9 cellular contexts compared by ENCODE assay signal in genomic region chr11:134069426-134069921, GRCh38. TPM values are rescaled to one million over a fixed set of nuclear protein-coding genes. Genes with fewer than 3 reads are reported as not detected.
DNase-seq lines count a peak whose midpoint lies in the region; ATAC-seq, FAIRE-seq and TF ChIP-seq lines count a peak whose summit lies in the region.
"Had no signal": no experiment of that assay in that cellular context is flagged by ENCODE, and none has a peak within 500 bp of the region (broad histone marks: within the 10 kb centered on the region; RNA-seq: fewer than 3 reads in every experiment).

No MANE protein-coding gene starts in this region.

- TF ChIP-seq RAD21 in A549 (conservative IDR thresholded peaks at IDR 0.05 in 1 of 2, IDR thresholded peaks at IDR 0.05 in 1 of 2), result no peak

- TF ChIP-seq CTCF in A549 (IDR thresholded peaks at IDR 0.05) (no peak), astrocyte of the cerebellum (IDR thresholded peaks at IDR 0.05; ENCODE audit: low read depth, low read length, missing control alignments) (no peak)

- H3K9me3 Mint-ChIP-seq in stimulated activated memory B cell treated with anti-CD40 and anti-IgM and Interleukin-4, amounts not matched to agents 10 μg/mL and 1 μg/mL and 100 μg/mL, for 72 hours, result no peaks in the 10 kb centered on the region

- H3K36me3 Mint-ChIP-seq in stimulated activated memory B cell treated with anti-CD40 and anti-IgM and Interleukin-4, amounts not matched to agents 10 μg/mL and 1 μg/mL and 100 μg/mL, for 72 hours, result no peaks in the 10 kb centered on the region

- intact Hi-C loops in posterior vena cava (cut with DNase I), result no loop called here

- DNase-seq in A549 (ENCODE audit: low read depth in 1 of 2, low spot score in 1 of 2) (no peak), HAP-1 (ENCODE audit: low spot score in 2 of 2) (peak; percentile 49 to 63), astrocyte of the cerebellum (ENCODE audit: low read depth) (no peak), islet precursor cell (peak; percentile 73), HCEC 1CT (no peak), posterior vena cava (ENCODE audit: low spot score) (no peak)
- no peak for DNase-seq in stimulated activated CD4-positive, alpha-beta T cell treated with anti-CD3 and anti-CD28 coated beads, Interleukin-15, amount 100 ng/mL, for 24 hours

- peaks cover 50% of the 10 kb centered on the region for H3K4me1 Mint-ChIP-seq in stimulated activated memory B cell treated with anti-CD40 and anti-IgM and Interleukin-4, amounts not matched to agents 10 μg/mL and 1 μg/mL and 100 μg/mL, for 72 hours

- peak overlapping the region; percentile 76 for H3K4me2 ChIP-seq in A549

- ATAC-seq in A549, result no peak; a peak in 1 of 6 replicates
- ATAC-seq in stimulated activated memory B cell treated with anti-CD40 and anti-IgM and Interleukin-4, amounts not matched to agents 10 μg/mL and 1 μg/mL and 100 μg/mL, for 72 hours, result no peak

- FAIRE-seq in A549 (lab: Jason Lieb, UNC), result no peak
- FAIRE-seq: bronchial epithelial cell had no signal

- 60% methylated on average over 8 of the region's 36 CpGs for WGBS in A549 (ENCODE audit: missing lambda C conversion rate)

- TF ChIP-seq EP300 in A549 (IDR thresholded peaks at IDR 0.05), result no peak

- H3K4me1 ChIP-seq in A549, result no peaks in the 10 kb centered on the region
- peaks cover 28% of the 10 kb centered on the region for H3K4me1 ChIP-seq in HAP-1

- H3K4me3 Mint-ChIP-seq in stimulated activated memory B cell treated with anti-CD40 and anti-IgM and Interleukin-4, amounts not matched to agents 10 μg/mL and 1 μg/mL and 100 μg/mL, for 72 hours, result peak overlapping the region; percentile 98

- no peak for TF ChIP-seq POLR2A in A549 (IDR thresholded peaks at IDR 0.05; ENCODE audit: low read length)

- no peaks in the 10 kb centered on the region for H3K9me3 ChIP-seq in A549
- H3K9me3 ChIP-seq in HAP-1, result no peaks in the 10 kb centered on the region

- peak overlapping the region; percentile 98 for H3K27ac Mint-ChIP-seq in stimulated activated memory B cell treated with anti-CD40 and anti-IgM and Interleukin-4, amounts not matched to agents 10 μg/mL and 1 μg/mL and 100 μg/mL, for 72 hours

- H3K4me3 ChIP-seq in A549 (peak overlapping the region; percentile 49; the same call in 2 of the 3 replicates), HAP-1 (peak overlapping the region; percentile 77), astrocyte of the cerebellum (ENCODE audit: low read depth, low read length) (peak overlapping the region; percentile 71)

- H3K27me3 ChIP-seq in HAP-1 (ENCODE audit: low read depth), result peaks cover 8% of the 10 kb centered on the region; the same call in 1 of the 2 replicates

- in situ Hi-C loops in HAP-1 (cut with MboI; ENCODE audit: low sequenced_read_pairs) (no loop called here), astrocyte of the cerebellum (cut with HindIII; ENCODE audit: low sequenced_read_pairs) (no loop called here)

- H3K27me3 Mint-ChIP-seq in stimulated activated memory B cell treated with anti-CD40 and anti-IgM and Interleukin-4, amounts not matched to agents 10 μg/mL and 1 μg/mL and 100 μg/mL, for 72 hours, result peaks cover 19% of the 10 kb centered on the region

- CTCF ChIA-PET in A549 (lab: Yijun Ruan, JAX), result no interaction called here

- H3K36me3 ChIP-seq in HAP-1 (replicated peaks), result no peaks in the 10 kb centered on the region

- peak overlapping the region in 1 of 2 experiments; percentile 79; a peak in 3 of 6 replicates for H3K27ac ChIP-seq in A549

- POLR2A ChIA-PET in A549 (lab: Yijun Ruan, JAX), result no interaction called here

TF ChIP-seq in A549, 52 proteins besides CTCF, POLR2A, EP300 and RAD21:
- TF ChIP-seq CHD2 (IDR thresholded peaks at IDR 0.05; ENCODE audit: low read length, partially characterized antibody), result no peak
- no peak for TF ChIP-seq POLR2AphosphoS2 (conservative IDR thresholded peaks at IDR 0.05; ENCODE audit: low read length)
- TF ChIP-seq RFX5 (IDR thresholded peaks at IDR 0.05), result no peak
- TF ChIP-seq ESRRA (IDR thresholded peaks at IDR 0.05; ENCODE audit: borderline replicate concordance, low read length), result no peak
- no peak for TF ChIP-seq HDAC2 (IDR thresholded peaks at IDR 0.05)
- TF ChIP-seq FOSB (CRISPR knock-in tag; IDR thresholded peaks at IDR 0.05), result no peak
- TF ChIP-seq EHMT2 (IDR thresholded peaks at IDR 0.05; ENCODE audit: low read depth), result no peak
- TF ChIP-seq RARB (CRISPR knock-in tag; IDR thresholded peaks at IDR 0.05), result no peak
- TF ChIP-seq FOXS1 (CRISPR knock-in tag; IDR thresholded peaks at IDR 0.05), result no peak
- TF ChIP-seq HOXB5 (CRISPR knock-in tag; IDR thresholded peaks at IDR 0.05), result no peak

RNA-seq across cellular contexts. Expression of gene JAM3, which starts 0.6 kb away (rescaled TPM):
- polyA plus RNA-seq in A549 (2011; rRNA removed) (2.6 and 5.2 TPM in 2 replicates), A549 (2017; fragmentation: RNase III; extraction: RNeasy Plus Mini Kit Qiagen cat#74134 plus additional on column Dnase treatment) (4.0 to 4.6 TPM (median 4.1 TPM) in 3 replicates)
- polyA plus RNA-seq in A549 (2012; cell fraction: cytosol; rRNA removed), result 1.9 and 2.2 TPM in 2 replicates
- 1.5 and 2.4 TPM in 2 replicates for polyA plus RNA-seq in A549 (2012; cell fraction: nucleus; rRNA removed)
- polyA minus RNA-seq in A549 (2011; rRNA and poly(A)+ RNA removed), result 1.5 and 1.8 TPM in 2 replicates
- 10 to 100 TPM; 86.6 to 92.2 TPM for total RNA-seq in posterior vena cava

Comparison
In these comparisons a context has a peak if more than half of its experiments do, and no peak if none do; other contexts are left out.
1. DNase-seq: peak in HAP-1 (2 of 2) and islet precursor cell (single experiment); none in A549 (0 of 2), astrocyte of the cerebellum (single experiment), stimulated activated CD4-positive, alpha-beta T cell treated with anti-CD3 and anti-CD28 coated beads, Interleukin-15, amount 100 ng/mL, for 24 hours (single experiment), HCEC 1CT (single experiment) and posterior vena cava (single experiment).
2. Peak in every context shown above with its lines, with median percentiles within 50 percentile points of each other: H3K4me3 ChIP-seq.